In genomic region chr1:174815036-174815435, GRCh38 we compare ENCODE assay signal across 8 cellular contexts.
DNase-seq lines count a peak whose midpoint lies in the region; ATAC-seq and TF ChIP-seq lines count a peak whose summit lies in the region.

No MANE protein-coding gene starts in this region.

- H3K4me3 ChIP-seq in mammary epithelial cell (replicated peaks in 1 of 3; ENCODE audit: insufficient read depth in 1 of 3, low read depth in 2 of 3, low read length in 3 of 3) (no peak overlapping the region), vagina (no peak overlapping the region)

- peaks cover 48% of the 10 kb centered on the region for H3K4me1 ChIP-seq in mammary epithelial cell (ENCODE audit: insufficient read depth, low read length)
- H3K4me1 ChIP-seq in vagina: no peaks in the 10 kb centered on the region

- no peaks in the 10 kb centered on the region for H4K20me1 ChIP-seq in mammary epithelial cell (ENCODE audit: insufficient read depth, low read length)

- peak overlapping the region; percentile 28 for H3K4me2 ChIP-seq in mammary epithelial cell (ENCODE audit: insufficient read depth, low read depth, low read length)

- intact Hi-C loops in mammary epithelial cell (cut with micrococcal nuclease) (loop anchor here (5.0 kb wide), 1 partner anchor 182 kb away; the partner anchor contains the start of gene CACYBP), vagina (cut with DNase I) (no loop called here)

- WGBS in mammary epithelial cell (ENCODE audit: low coverage, missing lambda C conversion rate): 0% methylated on average over 3 of the region's 3 CpGs

- H3K36me3 ChIP-seq in mammary epithelial cell (ENCODE audit: insufficient read depth, low read length) (no peaks in the 10 kb centered on the region), vagina (no peaks in the 10 kb centered on the region)

- H3K27me3 ChIP-seq in mammary epithelial cell (ENCODE audit: insufficient read depth, low read length) (no peaks in the 10 kb centered on the region), vagina (no peaks in the 10 kb centered on the region)

- in situ Hi-C loops in mammary epithelial cell (cut with MboI; ENCODE audit: low sequenced_read_pairs in 2 of 2): no loop called here

- CTCF ChIA-PET in mammary epithelial cell (lab: Charles Lee; ENCODE audit: low non-redundant PET): no interaction called here

- H3K9me3 ChIP-seq in mammary epithelial cell (replicated peaks; ENCODE audit: insufficient read depth, low read length): no peaks in the 10 kb centered on the region
- H3K9me3 ChIP-seq in vagina: no peaks in the 10 kb centered on the region

- TF ChIP-seq POLR2A in vagina (IDR thresholded peaks at IDR 0.05): no peak

- DNase-seq in AG20443 (ENCODE audit: low spot score) (peak; percentile 13), HK-2 (ENCODE audit: unreplicated experiment) (peak; percentile 41), mammary epithelial cell (peak; percentile 92), NCI-H524 (lab: John Stamatoyannopoulos, UW) (no peak), vagina (ENCODE audit: extremely low spot score in 2 of 2) (no peak), DMS79 (lab: John Stamatoyannopoulos, UW) (no peak)
- DNase-seq in activated effector memory CD4-positive, alpha-beta T cell treated with anti-CD3 and anti-CD28 coated beads, Interleukin-2, amount 50 U/mL, for 16 hours: no peak

- no TSS peak for BruUV-seq in mammary epithelial cell (replicated peaks; lab: Mats Ljungman, UMichigan)

- dilution Hi-C loops in mammary epithelial cell (cut with HindIII; ENCODE audit: low sequenced_read_pairs): no loop called here

- H3K27ac ChIP-seq in mammary epithelial cell (ENCODE audit: insufficient read depth, low read depth, low read length) (peak overlapping the region; percentile 52), vagina (no peak overlapping the region)

- TF ChIP-seq CTCF in mammary epithelial cell (conservative IDR thresholded peaks at IDR 0.05 in 1 of 2, IDR thresholded peaks at IDR 0.05 in 1 of 2; ENCODE audit: extremely low read depth in 1 of 2, insufficient read depth in 1 of 2, low read depth in 1 of 2, low read length in 2 of 2) (no peak), vagina (IDR thresholded peaks at IDR 0.05) (no peak)

- peak; percentile 30 for ATAC-seq in GM18870 (IDR thresholded peaks at IDR 0.05; ENCODE audit: unreplicated experiment)

- peak overlapping the region; percentile 10 for H2AFZ ChIP-seq in mammary epithelial cell (ENCODE audit: low read depth, low read length)

- no peak overlapping the region for H3K9ac ChIP-seq in mammary epithelial cell (ENCODE audit: insufficient read depth, low read length)

- H3K79me2 ChIP-seq in mammary epithelial cell (ENCODE audit: insufficient read depth, low read length): no peaks in the 10 kb centered on the region

Comparison
In these comparisons a context has a peak if more than half of its experiments do, and no peak if none do; other contexts are left out.
1. DNase-seq: peak in AG20443 (single experiment), HK-2 (single experiment) and mammary epithelial cell (single experiment); none in activated effector memory CD4-positive, alpha-beta T cell treated with anti-CD3 and anti-CD28 coated beads, Interleukin-2, amount 50 U/mL, for 16 hours (single experiment), NCI-H524 (0 of 2), vagina (0 of 2) and DMS79 (single experiment).